ENCODE assay signal across 10 cellular contexts in the genomic region with DNA sequence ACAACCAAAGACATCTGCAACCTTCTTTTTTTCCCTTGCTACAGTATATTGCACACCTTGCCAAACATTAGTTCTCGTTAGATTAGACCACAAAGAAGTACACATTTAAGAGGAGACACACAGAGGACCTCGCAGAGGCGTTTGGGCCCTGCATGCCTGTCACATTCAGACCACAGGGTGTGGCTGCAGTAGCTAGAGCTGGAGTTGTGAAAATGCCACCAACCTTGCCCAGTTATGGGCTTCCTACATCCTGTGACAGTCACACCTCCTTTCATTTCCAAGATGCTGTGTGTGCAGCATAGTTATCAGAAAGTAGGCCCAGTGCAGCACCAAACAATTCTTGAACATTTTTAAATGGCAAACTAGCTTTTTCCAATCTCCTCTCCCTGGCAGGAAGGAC. TPM values are rescaled to one million over a fixed set of nuclear protein-coding genes. Genes with fewer than 3 reads are reported as not detected.
DNase-seq lines count a peak whose midpoint lies in the region; ATAC-seq and TF ChIP-seq lines count a peak whose summit lies in the region.
"Had no signal": no experiment of that assay in that cellular context is flagged by ENCODE, and none has a peak within 500 bp of the region (broad histone marks: within the 10 kb centered on the region; RNA-seq: fewer than 3 reads in every experiment).

No MANE protein-coding gene starts in this region.

- peak overlapping the region; percentile 88 for H3K4me3 Mint-ChIP-seq in mesothelial cell of epicardium
- no peak overlapping the region for H3K4me3 Mint-ChIP-seq in WTC11

- no peaks in the 10 kb centered on the region for H3K36me3 Mint-ChIP-seq in mesothelial cell of epicardium
- no peaks in the 10 kb centered on the region; the same call in 1 of the 2 replicates for H3K36me3 Mint-ChIP-seq in WTC11

- CTCF ChIA-PET in WTC11 (lab: Charles Lee): no interaction called here

- ATAC-seq in GM18858 (IDR thresholded peaks at IDR 0.05; ENCODE audit: unreplicated experiment): peak; percentile 49
- peak; percentile 69 for ATAC-seq in GM21390 (IDR thresholded peaks at IDR 0.05; ENCODE audit: unreplicated experiment)
- peak; percentile 74 for ATAC-seq in HG03442 (IDR thresholded peaks at IDR 0.05; ENCODE audit: unreplicated experiment)
- ATAC-seq in WTC11: no peak

- H3K27ac Mint-ChIP-seq in mesothelial cell of epicardium: no peak overlapping the region
- H3K27ac Mint-ChIP-seq in WTC11: no peak overlapping the region

- H3K27me3 Mint-ChIP-seq in mesothelial cell of epicardium (ENCODE audit: low read depth) (peaks cover 60% of the 10 kb centered on the region), WTC11 (ENCODE audit: low read depth) (peaks cover 46% of the 10 kb centered on the region)

- TF ChIP-seq CTCF in mesothelial cell of epicardium (IDR thresholded peaks at IDR 0.05; ENCODE audit: unreplicated experiment) (no peak), WTC11 (IDR thresholded peaks at IDR 0.05) (no peak)

- DNase-seq in mesothelial cell of epicardium (ENCODE audit: low spot score in 2 of 2, unreplicated experiment in 2 of 2) (no peak), iPS-NIHi7 (ENCODE audit: extremely low spot score) (no peak), WTC11 (ENCODE audit: low spot score) (no peak), T-helper 9 cell (no peak), DMS 273 (lab: John Stamatoyannopoulos, UW; ENCODE audit: unreplicated experiment) (no peak)
- DNase-seq: mesenchymal stem cell, NCI-H187 had no signal

- H3K9me3 Mint-ChIP-seq in mesothelial cell of epicardium (no peaks in the 10 kb centered on the region), WTC11 (no peaks in the 10 kb centered on the region)

- POLR2A ChIA-PET in WTC11 (lab: Charles Lee): no interaction called here

- H3K4me1 Mint-ChIP-seq in mesothelial cell of epicardium (peaks cover 15% of the 10 kb centered on the region), WTC11 (peaks cover 21% of the 10 kb centered on the region)

TF ChIP-seq in WTC11, 78 proteins besides CTCF, POLR2A, EP300 and RAD21 (continues in another document):
- TF ChIP-seq, protein P1, sequence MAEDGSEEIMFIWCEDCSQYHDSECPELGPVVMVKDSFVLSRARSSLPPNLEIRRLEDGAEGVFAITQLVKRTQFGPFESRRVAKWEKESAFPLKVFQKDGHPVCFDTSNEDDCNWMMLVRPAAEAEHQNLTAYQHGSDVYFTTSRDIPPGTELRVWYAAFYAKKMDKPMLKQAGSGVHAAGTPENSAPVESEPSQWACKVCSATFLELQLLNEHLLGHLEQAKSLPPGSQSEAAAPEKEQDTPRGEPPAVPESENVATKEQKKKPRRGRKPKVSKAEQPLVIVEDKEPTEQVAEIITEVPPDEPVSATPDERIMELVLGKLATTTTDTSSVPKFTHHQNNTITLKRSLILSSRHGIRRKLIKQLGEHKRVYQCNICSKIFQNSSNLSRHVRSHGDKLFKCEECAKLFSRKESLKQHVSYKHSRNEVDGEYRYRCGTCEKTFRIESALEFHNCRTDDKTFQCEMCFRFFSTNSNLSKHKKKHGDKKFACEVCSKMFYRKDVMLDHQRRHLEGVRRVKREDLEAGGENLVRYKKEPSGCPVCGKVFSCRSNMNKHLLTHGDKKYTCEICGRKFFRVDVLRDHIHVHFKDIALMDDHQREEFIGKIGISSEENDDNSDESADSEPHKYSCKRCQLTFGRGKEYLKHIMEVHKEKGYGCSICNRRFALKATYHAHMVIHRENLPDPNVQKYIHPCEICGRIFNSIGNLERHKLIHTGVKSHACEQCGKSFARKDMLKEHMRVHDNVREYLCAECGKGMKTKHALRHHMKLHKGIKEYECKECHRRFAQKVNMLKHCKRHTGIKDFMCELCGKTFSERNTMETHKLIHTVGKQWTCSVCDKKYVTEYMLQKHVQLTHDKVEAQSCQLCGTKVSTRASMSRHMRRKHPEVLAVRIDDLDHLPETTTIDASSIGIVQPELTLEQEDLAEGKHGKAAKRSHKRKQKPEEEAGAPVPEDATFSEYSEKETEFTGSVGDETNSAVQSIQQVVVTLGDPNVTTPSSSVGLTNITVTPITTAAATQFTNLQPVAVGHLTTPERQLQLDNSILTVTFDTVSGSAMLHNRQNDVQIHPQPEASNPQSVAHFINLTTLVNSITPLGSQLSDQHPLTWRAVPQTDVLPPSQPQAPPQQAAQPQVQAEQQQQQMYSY (CRISPR knock-in tag; IDR thresholded peaks at IDR 0.05): no peak
- TF ChIP-seq, protein P2, sequence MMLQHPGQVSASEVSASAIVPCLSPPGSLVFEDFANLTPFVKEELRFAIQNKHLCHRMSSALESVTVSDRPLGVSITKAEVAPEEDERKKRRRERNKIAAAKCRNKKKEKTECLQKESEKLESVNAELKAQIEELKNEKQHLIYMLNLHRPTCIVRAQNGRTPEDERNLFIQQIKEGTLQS (CRISPR knock-in tag; conservative IDR thresholded peaks at IDR 0.05): no peak
- TF ChIP-seq SOX15 (CRISPR knock-in tag; IDR thresholded peaks at IDR 0.05) (no peak), CREB1 (CRISPR knock-in tag; IDR thresholded peaks at IDR 0.05) (no peak), ZNF138 (CRISPR knock-in tag; conservative IDR thresholded peaks at IDR 0.05) (no peak), GABPB1 (CRISPR knock-in tag; IDR thresholded peaks at IDR 0.05) (no peak), JUN (CRISPR knock-in tag; IDR thresholded peaks at IDR 0.05) (no peak)
- TF ChIP-seq, protein P3, sequence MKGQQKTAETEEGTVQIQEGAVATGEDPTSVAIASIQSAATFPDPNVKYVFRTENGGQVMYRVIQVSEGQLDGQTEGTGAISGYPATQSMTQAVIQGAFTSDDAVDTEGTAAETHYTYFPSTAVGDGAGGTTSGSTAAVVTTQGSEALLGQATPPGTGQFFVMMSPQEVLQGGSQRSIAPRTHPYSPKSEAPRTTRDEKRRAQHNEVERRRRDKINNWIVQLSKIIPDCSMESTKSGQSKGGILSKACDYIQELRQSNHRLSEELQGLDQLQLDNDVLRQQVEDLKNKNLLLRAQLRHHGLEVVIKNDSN (CRISPR knock-in tag; IDR thresholded peaks at IDR 0.05): no peak
- TF ChIP-seq, protein P4, sequence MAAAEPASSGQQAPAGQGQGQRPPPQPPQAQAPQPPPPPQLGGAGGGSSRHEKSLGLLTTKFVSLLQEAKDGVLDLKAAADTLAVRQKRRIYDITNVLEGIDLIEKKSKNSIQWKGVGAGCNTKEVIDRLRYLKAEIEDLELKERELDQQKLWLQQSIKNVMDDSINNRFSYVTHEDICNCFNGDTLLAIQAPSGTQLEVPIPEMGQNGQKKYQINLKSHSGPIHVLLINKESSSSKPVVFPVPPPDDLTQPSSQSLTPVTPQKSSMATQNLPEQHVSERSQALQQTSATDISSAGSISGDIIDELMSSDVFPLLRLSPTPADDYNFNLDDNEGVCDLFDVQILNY (CRISPR knock-in tag; IDR thresholded peaks at IDR 0.05): no peak
- TF ChIP-seq, protein P5, sequence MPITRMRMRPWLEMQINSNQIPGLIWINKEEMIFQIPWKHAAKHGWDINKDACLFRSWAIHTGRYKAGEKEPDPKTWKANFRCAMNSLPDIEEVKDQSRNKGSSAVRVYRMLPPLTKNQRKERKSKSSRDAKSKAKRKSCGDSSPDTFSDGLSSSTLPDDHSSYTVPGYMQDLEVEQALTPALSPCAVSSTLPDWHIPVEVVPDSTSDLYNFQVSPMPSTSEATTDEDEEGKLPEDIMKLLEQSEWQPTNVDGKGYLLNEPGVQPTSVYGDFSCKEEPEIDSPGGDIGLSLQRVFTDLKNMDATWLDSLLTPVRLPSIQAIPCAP (CRISPR knock-in tag; IDR thresholded peaks at IDR 0.05): no peak
- TF ChIP-seq, protein P6, sequence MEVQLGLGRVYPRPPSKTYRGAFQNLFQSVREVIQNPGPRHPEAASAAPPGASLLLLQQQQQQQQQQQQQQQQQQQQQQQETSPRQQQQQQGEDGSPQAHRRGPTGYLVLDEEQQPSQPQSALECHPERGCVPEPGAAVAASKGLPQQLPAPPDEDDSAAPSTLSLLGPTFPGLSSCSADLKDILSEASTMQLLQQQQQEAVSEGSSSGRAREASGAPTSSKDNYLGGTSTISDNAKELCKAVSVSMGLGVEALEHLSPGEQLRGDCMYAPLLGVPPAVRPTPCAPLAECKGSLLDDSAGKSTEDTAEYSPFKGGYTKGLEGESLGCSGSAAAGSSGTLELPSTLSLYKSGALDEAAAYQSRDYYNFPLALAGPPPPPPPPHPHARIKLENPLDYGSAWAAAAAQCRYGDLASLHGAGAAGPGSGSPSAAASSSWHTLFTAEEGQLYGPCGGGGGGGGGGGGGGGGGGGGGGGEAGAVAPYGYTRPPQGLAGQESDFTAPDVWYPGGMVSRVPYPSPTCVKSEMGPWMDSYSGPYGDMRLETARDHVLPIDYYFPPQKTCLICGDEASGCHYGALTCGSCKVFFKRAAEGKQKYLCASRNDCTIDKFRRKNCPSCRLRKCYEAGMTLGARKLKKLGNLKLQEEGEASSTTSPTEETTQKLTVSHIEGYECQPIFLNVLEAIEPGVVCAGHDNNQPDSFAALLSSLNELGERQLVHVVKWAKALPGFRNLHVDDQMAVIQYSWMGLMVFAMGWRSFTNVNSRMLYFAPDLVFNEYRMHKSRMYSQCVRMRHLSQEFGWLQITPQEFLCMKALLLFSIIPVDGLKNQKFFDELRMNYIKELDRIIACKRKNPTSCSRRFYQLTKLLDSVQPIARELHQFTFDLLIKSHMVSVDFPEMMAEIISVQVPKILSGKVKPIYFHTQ (CRISPR knock-in tag; IDR thresholded peaks at IDR 0.05): no peak

RNA-seq across cellular contexts. Expression of a gene that starts 2.4 kb away (rescaled TPM):
- 53.5 to 60.5 TPM (median 58.3 TPM) in 3 replicates for total RNA-seq in mesothelial cell of epicardium
- 3.9 to 6.5 TPM (median 5.6 TPM) in 3 replicates for total RNA-seq in WTC11 (2021)
